25 cellular contexts compared by ENCODE assay signal in the genomic region with DNA sequence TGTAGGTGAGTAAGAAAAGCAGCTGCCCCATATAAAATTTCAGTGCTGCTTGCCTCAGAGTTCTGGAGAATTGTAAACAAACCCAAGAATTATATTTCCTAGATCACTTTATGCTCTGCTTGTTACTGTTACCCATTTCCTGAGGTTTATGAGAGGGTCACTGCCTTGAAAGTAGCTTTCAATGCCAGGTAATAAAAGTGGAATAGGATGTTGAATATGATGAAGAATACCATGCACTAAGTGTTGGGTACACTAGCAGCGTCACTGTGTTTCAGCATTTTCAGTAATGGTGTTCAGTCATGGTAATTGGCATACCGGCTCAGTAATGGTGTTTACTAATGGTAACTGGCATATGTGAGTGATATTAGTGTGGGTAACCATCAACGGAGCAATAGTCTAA.
DNase-seq lines count a peak whose midpoint lies in the region; ATAC-seq and TF ChIP-seq lines count a peak whose summit lies in the region.
"Had no signal": no experiment of that assay in that cellular context is flagged by ENCODE, and none has a peak within 500 bp of the region (broad histone marks: within the 10 kb centered on the region; RNA-seq: fewer than 3 reads in every experiment).

No MANE protein-coding gene starts in this region.

- no peak overlapping the region for H3K27ac Mint-ChIP-seq in CD8-positive, alpha-beta memory T cell
- H3K27ac Mint-ChIP-seq in CD8-positive, alpha-beta T cell, result no peak overlapping the region

- no peaks in the 10 kb centered on the region for H3F3A ChIP-seq in Loucy (ENCODE audit: low read depth)

- H3K79me2 ChIP-seq in Loucy (ENCODE audit: insufficient read depth, low read length), result no peaks in the 10 kb centered on the region

- no peaks in the 10 kb centered on the region for H3K9me3 Mint-ChIP-seq in CD8-positive, alpha-beta memory T cell
- H3K9me3 Mint-ChIP-seq in CD8-positive, alpha-beta T cell, result no peaks in the 10 kb centered on the region
- H3K9me3 Mint-ChIP-seq: CD4-positive, alpha-beta memory T cell had no signal

- H4K20me1 ChIP-seq in Loucy (ENCODE audit: insufficient read depth, low read length, poor library complexity, severe bottlenecking), result no peaks in the 10 kb centered on the region
- H4K20me1 ChIP-seq: BLaER1 treated with 17β-estradiol and CSF1 and Interleukin-3, amounts not matched to agents 10 nM and 100 nM had no signal

- intact Hi-C loops in tibial artery (cut with DNase I; ENCODE audit: low total_unique reads), result no loop called here
- intact Hi-C loops in CD8-positive, alpha-beta T cell (cut with DNase I, micrococcal nuclease), result loop anchor here in 1 of 2 experiments (10.0 kb wide), 1 partner anchor 1827 kb away; no protein-coding TSS in a partner anchor

- DNase-seq in DMS79 treated with DMSO at 0.1 percent for 48 hours (lab: John Stamatoyannopoulos, UW), result peak; percentile 38
- DNase-seq in DMS79 (lab: John Stamatoyannopoulos, UW), result no peak
- peak; percentile 49 for DNase-seq in left kidney (ENCODE audit: low read depth, low spot score)
- DNase-seq in tibial artery, result no peak
- no peak for DNase-seq in CD8-positive, alpha-beta memory T cell
- DNase-seq in CD8-positive, alpha-beta T cell, result no peak
- DNase-seq: Calu3; CD4-positive, alpha-beta memory T cell; DMS53; GOT3; HCEC 1CT; KG1; NCI-H1092 treated with DMSO at 0.1 percent for 48 hours; NCI-H146; NCI-H2029; NCI-H226; NCI-H510A treated with DMSO at 0.1 percent for 48 hours; NCI-H774; NK-92 treated with Interleukin-12 subunit alpha and Interleukin-12 subunit beta, amount 100 ng/mL, for 24 hours had no signal

- TF ChIP-seq CTCF in Loucy (conservative IDR thresholded peaks at IDR 0.05; ENCODE audit: low read length) (no peak), VCaP (conservative IDR thresholded peaks at IDR 0.05) (no peak), tibial artery (IDR thresholded peaks at IDR 0.05) (no peak)
- TF ChIP-seq CTCF in CD8-positive, alpha-beta T cell (IDR thresholded peaks at IDR 0.05), result no peak

- CTCF ChIA-PET in CD8-positive, alpha-beta memory T cell (lab: Charles Lee), result interaction anchor here (1.6 kb wide), 1 partner anchor 26 kb away, joined by 6 read pairs; no protein-coding TSS in a partner anchor
- CTCF ChIA-PET in CD8-positive, alpha-beta T cell (lab: Charles Lee), result interaction anchor here (1.8 kb wide), 1 partner anchor 981 kb away, joined by 6 read pairs; no protein-coding TSS in a partner anchor

- peaks cover 18% of the 10 kb centered on the region for H3K4me1 ChIP-seq in Loucy (ENCODE audit: insufficient read depth, low read length, poor library complexity, severe bottlenecking)
- H3K4me1 ChIP-seq in tibial artery, result peaks cover 0 to 64% (median 8%) of the 10 kb centered on the region in 4 donors
- no peaks in the 10 kb centered on the region for H3K4me1 ChIP-seq in CD8-positive, alpha-beta memory T cell (ENCODE audit: insufficient read depth, low read length)
- H3K4me1 ChIP-seq in CD8-positive, alpha-beta T cell (ENCODE audit: insufficient read depth, low read length), result no peaks in the 10 kb centered on the region
- H3K4me1 ChIP-seq: SJCRH30 had no signal

- H3K9me3 ChIP-seq in Loucy (ENCODE audit: insufficient read depth, low read depth, low read length), result no peaks in the 10 kb centered on the region
- no peaks in the 10 kb centered on the region for H3K9me3 ChIP-seq in tibial artery
- H3K9me3 ChIP-seq in CD8-positive, alpha-beta memory T cell (ENCODE audit: low read length), result no peaks in the 10 kb centered on the region
- no peaks in the 10 kb centered on the region for H3K9me3 ChIP-seq in CD8-positive, alpha-beta T cell (ENCODE audit: low read length)
- H3K9me3 ChIP-seq: BLaER1 treated with 17β-estradiol and CSF1 and Interleukin-3, amounts not matched to agents 10 nM and 100 nM; SJCRH30 had no signal

- H3K36me3 Mint-ChIP-seq in CD8-positive, alpha-beta memory T cell, result peaks cover 0 to 4% (median 0%) of the 10 kb centered on the region in 3 donors
- H3K36me3 Mint-ChIP-seq in CD8-positive, alpha-beta T cell, result no peaks in the 10 kb centered on the region
- H3K36me3 Mint-ChIP-seq: CD4-positive, alpha-beta memory T cell had no signal

- POLR2A ChIA-PET in CD8-positive, alpha-beta memory T cell (lab: Charles Lee), result no interaction called here
- POLR2A ChIA-PET in CD8-positive, alpha-beta T cell (lab: Charles Lee), result no interaction called here

- peaks cover 8 to 12% (median 8%) of the 10 kb centered on the region in 3 donors for H3K4me1 Mint-ChIP-seq in CD8-positive, alpha-beta memory T cell
- H3K4me1 Mint-ChIP-seq in CD8-positive, alpha-beta T cell (ENCODE audit: low read depth), result peaks cover 3% of the 10 kb centered on the region

- no peaks in the 10 kb centered on the region for H3K27me3 Mint-ChIP-seq in CD8-positive, alpha-beta memory T cell
- H3K27me3 Mint-ChIP-seq in CD8-positive, alpha-beta T cell (ENCODE audit: low read depth), result no peaks in the 10 kb centered on the region
- H3K27me3 Mint-ChIP-seq: CD4-positive, alpha-beta memory T cell had no signal

- H3K9me2 ChIP-seq in Loucy (replicated peaks; ENCODE audit: low read depth, low read length), result no peaks in the 10 kb centered on the region

- H3K27ac ChIP-seq in VCaP (0 out of 2 replicates have a peak overlapping the region, but pooled peaks have one; percentile 5), tibial artery (no peak overlapping the region)
- H3K27ac ChIP-seq in CD8-positive, alpha-beta memory T cell (ENCODE audit: low read depth, low read length), result no peak overlapping the region
- no peak overlapping the region for H3K27ac ChIP-seq in CD8-positive, alpha-beta T cell (ENCODE audit: low read depth, low read length)
- H3K27ac ChIP-seq: 22Rv1; BLaER1 treated with 17β-estradiol and CSF1 and Interleukin-3, amounts not matched to agents 10 nM and 100 nM; HL-60; SJCRH30 had no signal

- H3K27me3 ChIP-seq in Loucy (ENCODE audit: insufficient read depth, low read length, poor library complexity, severe bottlenecking) (no peaks in the 10 kb centered on the region), tibial artery (no peaks in the 10 kb centered on the region)
- H3K27me3 ChIP-seq in CD8-positive, alpha-beta memory T cell (ENCODE audit: insufficient read depth, low read length, poor library complexity, severe bottlenecking), result no peaks in the 10 kb centered on the region
- H3K27me3 ChIP-seq in CD8-positive, alpha-beta T cell (ENCODE audit: insufficient read depth, low read length), result no peaks in the 10 kb centered on the region
- H3K27me3 ChIP-seq: BLaER1 treated with 17β-estradiol and CSF1 and Interleukin-3, amounts not matched to agents 10 nM and 100 nM; SJCRH30 had no signal

- H2AFZ ChIP-seq in Loucy (ENCODE audit: low read length), result no peak overlapping the region

- H3K36me3 ChIP-seq in Loucy (ENCODE audit: insufficient read depth, low read length) (no peaks in the 10 kb centered on the region), tibial artery (no peaks in the 10 kb centered on the region)
- H3K36me3 ChIP-seq in CD8-positive, alpha-beta memory T cell (ENCODE audit: insufficient read depth, low read length), result no peaks in the 10 kb centered on the region
- H3K36me3 ChIP-seq in CD8-positive, alpha-beta T cell (ENCODE audit: insufficient read depth, low read length), result no peaks in the 10 kb centered on the region
- H3K36me3 ChIP-seq: SJCRH30 had no signal

- no peak overlapping the region for H3K9ac ChIP-seq in Loucy (ENCODE audit: low read depth, low read length, poor library complexity, severe bottlenecking)
- H3K9ac ChIP-seq: BLaER1 treated with 17β-estradiol and CSF1 and Interleukin-3, amounts not matched to agents 10 nM and 100 nM had no signal

- H3K4me2 ChIP-seq in Loucy (ENCODE audit: low read depth, low read length, poor library complexity, severe bottlenecking), result peak overlapping the region; percentile 4

- H3K4me3 ChIP-seq in Loucy (ENCODE audit: low read length, poor library complexity, severe bottlenecking) (no peak overlapping the region), tibial artery (no peak overlapping the region)
- H3K4me3 ChIP-seq in CD8-positive, alpha-beta memory T cell (ENCODE audit: low read length), result no peak overlapping the region
- H3K4me3 ChIP-seq in CD8-positive, alpha-beta T cell (ENCODE audit: low read depth, low read length), result no peak overlapping the region
- H3K4me3 ChIP-seq: BLaER1 treated with 17β-estradiol and CSF1 and Interleukin-3, amounts not matched to agents 10 nM and 100 nM; SJCRH30 had no signal

- no peak overlapping the region for H3K4me3 Mint-ChIP-seq in CD8-positive, alpha-beta memory T cell
- H3K4me3 Mint-ChIP-seq in CD8-positive, alpha-beta T cell, result no peak overlapping the region
- H3K4me3 Mint-ChIP-seq: CD4-positive, alpha-beta memory T cell had no signal

- ATAC-seq in CD8-positive, alpha-beta T cell, result no peak

Comparison
In these comparisons a context has a peak if more than half of its experiments do, and no peak if none do; other contexts are left out.
1. DNase-seq: peak in DMS79 treated with DMSO at 0.1 percent for 48 hours (single experiment) and left kidney (single experiment); none in DMS79 (single experiment), tibial artery (0 of 2), CD8-positive, alpha-beta memory T cell (0 of 5) and CD8-positive, alpha-beta T cell (0 of 7).